17 cellular contexts compared by ENCODE assay signal in genomic region chr15:65920825-65921309, GRCh38. TPM values are rescaled to one million over a fixed set of nuclear protein-coding genes. Genes with fewer than 3 reads are reported as not detected.
DNase-seq lines count a peak whose midpoint lies in the region; ATAC-seq, FAIRE-seq and TF ChIP-seq lines count a peak whose summit lies in the region.
"Had no signal": no experiment of that assay in that cellular context is flagged by ENCODE, and none has a peak within 500 bp of the region (broad histone marks: within the 10 kb centered on the region; RNA-seq: fewer than 3 reads in every experiment).

No MANE protein-coding gene starts in this region.

- H3K79me1 ChIP-seq in mesenchymal stem cell (replicated peaks; ENCODE audit: low read length, poor library complexity, severe bottlenecking): no peaks in the 10 kb centered on the region

- H3K14ac ChIP-seq in mesenchymal stem cell (ENCODE audit: low read length in 2 of 2): no peak overlapping the region

- 95% methylated on average over 4 of the region's 4 CpGs for WGBS in mesenchymal stem cell

- peak overlapping the region; percentile 7 for H3K9ac ChIP-seq in mesenchymal stem cell (ENCODE audit: low read length)

- peaks cover 0 to 4% of the 10 kb centered on the region in 2 experiments for H3K27me3 ChIP-seq in mesenchymal stem cell (ENCODE audit: control insufficient read depth in 1 of 2, insufficient read depth in 1 of 2, low read length in 2 of 2)

- no peak overlapping the region for H3K4ac ChIP-seq in mesenchymal stem cell (ENCODE audit: low read depth in 1 of 2, low read length in 2 of 2)

- H3K4me3 ChIP-seq in mesenchymal stem cell (ENCODE audit: insufficient read depth in 1 of 2, low read depth in 1 of 2, low read length in 2 of 2): peak overlapping the region in 1 of 2 experiments; percentile 33

- peaks cover 4% of the 10 kb centered on the region for H3K4me1 ChIP-seq in mesenchymal stem cell (ENCODE audit: control insufficient read depth, insufficient read depth, low read depth, low read length)

- H3K18ac ChIP-seq in mesenchymal stem cell (ENCODE audit: low read depth in 1 of 2, low read length in 2 of 2): no peak overlapping the region

- H3K27ac ChIP-seq in mesenchymal stem cell (ENCODE audit: low read length, poor library complexity, severe bottlenecking): no peak overlapping the region
- H3K27ac ChIP-seq: C4-2B had no signal

- no peaks in the 10 kb centered on the region for H3K9me3 ChIP-seq in mesenchymal stem cell (ENCODE audit: control insufficient read depth, low read length)

- H3K4me2 ChIP-seq in mesenchymal stem cell (ENCODE audit: low read length, poor library complexity, severe bottlenecking): no peak overlapping the region

- no peak for TF ChIP-seq POLR2A in GM12891 (IDR thresholded peaks at IDR 0.05; ENCODE audit: low read depth, low read length)
- TF ChIP-seq POLR2A in H54 (IDR thresholded peaks at IDR 0.05; ENCODE audit: low read depth, low read length): no peak

- FAIRE-seq in GM12891 (lab: Jason Lieb, UNC) (peak; percentile 74), H54 (lab: Jason Lieb, UNC) (no peak)

- H2BK120ac ChIP-seq in mesenchymal stem cell (ENCODE audit: low read depth, low read length): no peak overlapping the region

- no peak overlapping the region for H2AFZ ChIP-seq in mesenchymal stem cell (ENCODE audit: low read depth, low read length)

- no peak overlapping the region for H2BK12ac ChIP-seq in mesenchymal stem cell (ENCODE audit: low read length in 2 of 2)

- H4K91ac ChIP-seq in mesenchymal stem cell (ENCODE audit: low read length): no peak overlapping the region

- ATAC-seq in HG03139 (IDR thresholded peaks at IDR 0.05; ENCODE audit: unreplicated experiment): peak; percentile 44
- no peak for ATAC-seq in activated CD4-positive, CD25-positive, alpha-beta regulatory T cell treated with anti-CD3 and anti-CD28 coated beads, Interleukin-2, amount 50 U/mL, for 24 hours
- ATAC-seq: activated CD8-positive, alpha-beta T cell treated with anti-CD3 and anti-CD28 coated beads, Interleukin-2, amount 10 ng/mL, durations not matched to agents 7 days and 5 days had no signal

- H2AK5ac ChIP-seq in mesenchymal stem cell (ENCODE audit: low read length, severe bottlenecking): no peak overlapping the region

- DNase-seq in GM12891 (ENCODE audit: insufficient read length, low spot score) (no peak), GM20000 (ENCODE audit: low spot score) (peak; percentile 75), mesenchymal stem cell (no peak), NCI-H2029 treated with DMSO at 0.1 percent for 48 hours (lab: John Stamatoyannopoulos, UW) (no peak), H54 (ENCODE audit: insufficient read length, low spot score) (no peak)
- no peak for DNase-seq in stimulated activated CD4-positive, alpha-beta T cell treated with anti-CD3 and anti-CD28 coated beads, Interleukin-12 subunit alpha, Interleukin-12 subunit beta, amount 100 ng/mL, for 4 hours
- DNase-seq: activated CD8-positive, alpha-beta T cell treated with anti-CD3 and anti-CD28 coated beads, Interleukin-2, amount 10 ng/mL, durations not matched to agents 7 days and 5 days; activated effector memory CD4-positive, alpha-beta T cell treated with anti-CD3 and anti-CD28 coated beads, Interleukin-2, amount 50 U/mL, for 16 hours; effector CD8-positive, alpha-beta T cell; NCI-H526; retina; stimulated activated CD4-positive, alpha-beta T cell treated with anti-CD3 and anti-CD28 coated beads, Interleukin-4, amount 100 ng/mL, for 1 hour; stimulated activated naive CD4-positive, alpha-beta T cell treated with Interleukin-2 at 50 U/mL for 16 hours; T1000 had no signal

- no peak overlapping the region for H2BK15ac ChIP-seq in mesenchymal stem cell (ENCODE audit: low read depth, poor library complexity, severe bottlenecking)

- TF ChIP-seq CTCF in GM20000 (IDR thresholded peaks at IDR 0.05; ENCODE audit: extremely low read depth, missing control alignments): no peak

- no peak overlapping the region for H4K8ac ChIP-seq in mesenchymal stem cell (ENCODE audit: low read length)

- H3K36me3 ChIP-seq in mesenchymal stem cell (ENCODE audit: control insufficient read depth in 1 of 2, insufficient read depth in 2 of 2, low read depth in 1 of 2, low read length in 2 of 2): peaks cover 0 to 8% of the 10 kb centered on the region in 2 experiments

- H3K23ac ChIP-seq in mesenchymal stem cell (ENCODE audit: low read length in 2 of 2): no peak overlapping the region

- no peak overlapping the region for H2BK5ac ChIP-seq in mesenchymal stem cell (ENCODE audit: low read depth, low read length, poor library complexity, severe bottlenecking)

TF ChIP-seq in GM12891, 5 proteins besides CTCF, POLR2A, EP300 and RAD21:
- TF ChIP-seq POLR2AphosphoS5 (IDR thresholded peaks at IDR 0.05; ENCODE audit: low read depth, low read length) (no peak), POU2F2 (IDR thresholded peaks at IDR 0.05; ENCODE audit: low read depth, low read length) (peak; percentile 46; the same call in 1 of the 2 replicates), SPI1 (IDR thresholded peaks at IDR 0.05; ENCODE audit: low read depth, low read length) (no peak), PAX5 (IDR thresholded peaks at IDR 0.05; ENCODE audit: insufficient read depth, low read length, severe bottlenecking) (no peak)

RNA-seq across cellular contexts. Expression of gene RAB11A, which starts 51.6 kb away (rescaled TPM):
- polyA plus RNA-seq in GM12891 (2012; ENCODE audit: low read depth, missing spikeins): 250 TPM
- 289 TPM for polyA plus RNA-seq in mesenchymal stem cell (2013, experiment 1 of 2)
- 300 TPM for polyA plus RNA-seq in mesenchymal stem cell (2013, experiment 2 of 2)
